ENCODE assay signal across 16 cellular contexts in genomic region chr10:52865213-52865612, GRCh38.
"Had no signal": no experiment of that assay in that cellular context is flagged by ENCODE, and none has a peak within 500 bp of the region (broad histone marks: within the 10 kb centered on the region; RNA-seq: fewer than 3 reads in every experiment).

No MANE protein-coding gene starts in this region.

- H3K4me1 ChIP-seq: esophagus muscularis mucosa had no signal

- H3K36me3 ChIP-seq: esophagus muscularis mucosa, heart right ventricle had no signal

- H3K27me3 ChIP-seq: esophagus muscularis mucosa, heart right ventricle had no signal

- H3K27ac Mint-ChIP-seq: activated CD4-positive, alpha-beta T cell treated with anti-CD3 and anti-CD28 coated beads, Interleukin-2, amount 10 ng/mL, durations not matched to agents 7 days and 5 days; stimulated activated naive CD8-positive, alpha-beta T cell treated with anti-CD3 and anti-CD28 coated beads, Interleukin-15, Interleukin-2, amounts not matched to agents 100 ng/mL and 50 ng/mL, for 24 hours; type B pancreatic cell had no signal

- H3K4me3 ChIP-seq: esophagus muscularis mucosa, heart right ventricle had no signal

- H3K4me1 Mint-ChIP-seq: activated CD4-positive, alpha-beta T cell treated with anti-CD3 and anti-CD28 coated beads, Interleukin-2, amount 10 ng/mL, durations not matched to agents 7 days and 5 days; nephron had no signal

- H3K36me3 Mint-ChIP-seq: type B pancreatic cell had no signal

- H3K4me3 Mint-ChIP-seq: activated CD4-positive, alpha-beta T cell treated with anti-CD3 and anti-CD28 coated beads, Interleukin-2, amount 10 ng/mL, durations not matched to agents 7 days and 5 days; nephron; stimulated activated naive CD8-positive, alpha-beta T cell treated with anti-CD3 and anti-CD28 coated beads, Interleukin-15, Interleukin-2, amounts not matched to agents 100 ng/mL and 50 ng/mL, for 24 hours; type B pancreatic cell had no signal

- H3K27ac ChIP-seq: esophagus muscularis mucosa, heart right ventricle had no signal

- DNase-seq: activated CD4-positive, alpha-beta T cell treated with anti-CD3 and anti-CD28 coated beads, Interleukin-2, amount 10 ng/mL, durations not matched to agents 7 days and 5 days; activated CD8-positive, alpha-beta memory T cell treated with anti-CD3 and anti-CD28 coated beads for 24 hours; activated CD8-positive, alpha-beta memory T cell treated with anti-CD3 and anti-CD28 coated beads, Interleukin-2, amount 50 U/mL, for 48 hours; activated effector memory CD4-positive, alpha-beta T cell treated with Interleukin-2 at 50 U/mL for 16 hours; activated naive CD4-positive, alpha-beta T cell treated with anti-CD3 and anti-CD28 coated beads, Interleukin-2, amount 50 U/mL, for 16 hours; activated T-cell treated with anti-CD3 and anti-CD28 coated beads, Interleukin-2, amount 50 U/mL, for 48 hours; dermis blood vessel endothelial cell; effector memory CD4-positive, alpha-beta T cell; nucleus accumbens; stimulated activated CD4-positive, alpha-beta T cell treated with anti-CD3 and anti-CD28 coated beads, Interleukin-15, amount 100 ng/mL, for 24 hours; stimulated activated CD4-positive, alpha-beta T cell treated with anti-CD3 and anti-CD28 coated beads, Interleukin-2, amount 100 ng/mL, for 48 hours had no signal

- H3K27me3 Mint-ChIP-seq: activated CD4-positive, alpha-beta T cell treated with anti-CD3 and anti-CD28 coated beads, Interleukin-2, amount 10 ng/mL, durations not matched to agents 7 days and 5 days; stimulated activated naive CD8-positive, alpha-beta T cell treated with anti-CD3 and anti-CD28 coated beads, Interleukin-15, Interleukin-2, amounts not matched to agents 100 ng/mL and 50 ng/mL, for 24 hours; type B pancreatic cell had no signal

- H3K9me3 ChIP-seq: esophagus muscularis mucosa had no signal
